Comparison of ENCODE assay signal across 8 cellular contexts in genomic region chr22:28442264-28442950, GRCh38.
DNase-seq lines count a peak whose midpoint lies in the region; ATAC-seq and TF ChIP-seq lines count a peak whose summit lies in the region.

No MANE protein-coding gene starts in this region.

- H3K36me3 ChIP-seq in BLaER1 (no peaks in the 10 kb centered on the region), right atrium auricular region (no peaks in the 10 kb centered on the region), upper lobe of left lung (no peaks in the 10 kb centered on the region)

- H3K4me1 ChIP-seq in BLaER1 (peaks cover 26% of the 10 kb centered on the region), right atrium auricular region (peaks cover 0 to 20% of the 10 kb centered on the region in 2 donors), upper lobe of left lung (peaks cover 5 to 34% (median 24%) of the 10 kb centered on the region in 4 donors)

- intact Hi-C loops in posterior cingulate gyrus (cut with DNase I): loop anchor here (2.0 kb wide), 3 partner anchors 152 to 390 kb away; no protein-coding TSS in a partner anchor

- H4K20me1 ChIP-seq in BLaER1: no peaks in the 10 kb centered on the region

- peak overlapping the region; percentile 66 for H3K9ac ChIP-seq in BLaER1

- no peak for TF ChIP-seq EP300 in upper lobe of left lung (IDR thresholded peaks at IDR 0.05)

- peak overlapping the region; percentile 92 for H3K4me3 Mint-ChIP-seq in HFFc6
- peak overlapping the region; percentile 86 for H3K4me3 Mint-ChIP-seq in T-helper 17 cell

- peak in 2 of 4 donors; percentile 5 to 31 for TF ChIP-seq POLR2A in upper lobe of left lung (IDR thresholded peaks at IDR 0.05)

- H3K9me3 Mint-ChIP-seq in HFFc6: no peaks in the 10 kb centered on the region

- DNase-seq in HFFc6 (peak; percentile 56), T-helper 17 cell (peak; percentile 11 to 20 (median 17)), anterior cingulate cortex (lab: John Stamatoyannopoulos, UW) (peak in 57 of 58 donors; percentile 18 to 82 (median 68)), right atrium auricular region (ENCODE audit: low spot score) (peak; percentile 69), posterior cingulate gyrus (peak; percentile 60 to 96 (median 77)), upper lobe of left lung (peak; percentile 87 to 95)

- no peaks in the 10 kb centered on the region for H3K27me3 Mint-ChIP-seq in HFFc6 (ENCODE audit: insufficient read depth)
- peaks cover 69% of the 10 kb centered on the region for H3K27me3 Mint-ChIP-seq in T-helper 17 cell

- H3K27ac ChIP-seq in BLaER1 (peak overlapping the region; percentile 55), right atrium auricular region (peak overlapping the region; percentile 69 to 76), upper lobe of left lung (peak overlapping the region; percentile 76 to 87 (median 84))

- H3K4me3 ChIP-seq in BLaER1 (peak overlapping the region; percentile 64), right atrium auricular region (peak overlapping the region; percentile 52 to 64), upper lobe of left lung (peak overlapping the region; percentile 32 to 61 (median 55))

- H3K4me1 Mint-ChIP-seq in HFFc6 (ENCODE audit: low read depth) (peaks cover 51% of the 10 kb centered on the region), T-helper 17 cell (peaks cover 8% of the 10 kb centered on the region)

- 0 to 2% methylated on average over 10 to 30 of the region's 31 CpGs for WGBS in upper lobe of left lung, 2 donors

- TF ChIP-seq CTCF in HFFc6 (IDR thresholded peaks at IDR 0.05) (peak; percentile 88), right atrium auricular region (IDR thresholded peaks at IDR 0.05) (peak; percentile 55 to 84), upper lobe of left lung (IDR thresholded peaks at IDR 0.05) (peak; percentile 63 to 87 (median 82))

- H3K27me3 ChIP-seq in BLaER1: no peaks in the 10 kb centered on the region
- no peaks in the 10 kb centered on the region for H3K27me3 ChIP-seq in right atrium auricular region
- H3K27me3 ChIP-seq in upper lobe of left lung: no peaks in the 10 kb centered on the region

- peak overlapping the region; percentile 85 for H3K27ac Mint-ChIP-seq in HFFc6
- peak overlapping the region; percentile 14 for H3K27ac Mint-ChIP-seq in T-helper 17 cell

- H3K4me2 ChIP-seq in BLaER1: peak overlapping the region; percentile 95

- no peaks in the 10 kb centered on the region for H3K9me3 ChIP-seq in BLaER1
- no peaks in the 10 kb centered on the region for H3K9me3 ChIP-seq in T-helper 17 cell (ENCODE audit: control insufficient read depth, low read length, poor library complexity, severe bottlenecking)
- H3K9me3 ChIP-seq in right atrium auricular region: no peaks in the 10 kb centered on the region
- no peaks in the 10 kb centered on the region for H3K9me3 ChIP-seq in upper lobe of left lung

- ATAC-seq in T-helper 17 cell (peak; percentile 87), upper lobe of left lung (ENCODE audit: low FRiP score in 2 of 2) (peak; percentile 92 to 96), GM18858 (IDR thresholded peaks at IDR 0.05; ENCODE audit: unreplicated experiment) (no peak)

- no peaks in the 10 kb centered on the region for H3K36me3 Mint-ChIP-seq in HFFc6 (ENCODE audit: low read depth)
- no peaks in the 10 kb centered on the region for H3K36me3 Mint-ChIP-seq in T-helper 17 cell (ENCODE audit: low read depth)

Comparison
In these comparisons a context has a peak if more than half of its experiments do, and no peak if none do; other contexts are left out.
1. DNase-seq: peak in every context shown above with its lines; median percentile 91 in upper lobe of left lung; 77 in posterior cingulate gyrus; 69 in right atrium auricular region; 68 in anterior cingulate cortex; 56 in HFFc6; 17 in T-helper 17 cell.